In genomic region chr10:14574291-14574690, GRCh38 we compare ENCODE assay signal across 19 cellular contexts.
DNase-seq lines count a peak whose midpoint lies in the region; ATAC-seq and TF ChIP-seq lines count a peak whose summit lies in the region.
"Had no signal": no experiment of that assay in that cellular context is flagged by ENCODE, and none has a peak within 500 bp of the region (broad histone marks: within the 10 kb centered on the region; RNA-seq: fewer than 3 reads in every experiment).

No MANE protein-coding gene starts in this region.

- H4K91ac ChIP-seq in H9 (ENCODE audit: insufficient read length, low read depth, low read length) = no peak overlapping the region

- H3K14ac ChIP-seq in H9 (ENCODE audit: insufficient read depth, low read length) = no peak overlapping the region

- H3K4me2 ChIP-seq in H9 (ENCODE audit: insufficient read depth, insufficient read length, low read length) = no peak overlapping the region

- no peak overlapping the region for H3K4ac ChIP-seq in H9 (ENCODE audit: low read depth, low read length)

- no peaks in the 10 kb centered on the region for H3K23me2 ChIP-seq in H9 (ENCODE audit: insufficient read length, low read depth, low read length, poor library complexity, severe bottlenecking)

- H3K79me1 ChIP-seq in H9 (ENCODE audit: insufficient read depth, low read depth, low read length, poor library complexity, severe bottlenecking) = peaks cover 3% of the 10 kb centered on the region

- H3K9me3 ChIP-seq in H9 (ENCODE audit: control insufficient read depth, low read depth, low read length) = no peaks in the 10 kb centered on the region
- H3K9me3 ChIP-seq: ascending aorta, left lung, MG63, Peyer's patch, right atrium auricular region, upper lobe of right lung had no signal

- peak overlapping the region in 1 of 3 experiments; percentile 87; a peak in 3 of 7 replicates for H3K27ac Mint-ChIP-seq in H9
- peak overlapping the region; percentile 10 for H3K27ac Mint-ChIP-seq in activated naive CD8-positive, alpha-beta T cell treated with anti-CD3 and anti-CD28 coated beads for 36 hours
- peak overlapping the region; percentile 62 for H3K27ac Mint-ChIP-seq in memory B cell

- H3K4me3 ChIP-seq in coronary artery = no peak overlapping the region
- H3K4me3 ChIP-seq: ascending aorta, left lung, MG63, Peyer's patch, right atrium auricular region, upper lobe of right lung had no signal

- H2AFZ ChIP-seq in H9 (ENCODE audit: low read length) = no peak overlapping the region

- no peak overlapping the region for H2AK5ac ChIP-seq in H9 (ENCODE audit: insufficient read length, low read length)

- H3K27me3 ChIP-seq in H9 (ENCODE audit: insufficient read depth, low read length) = no peaks in the 10 kb centered on the region
- H3K27me3 ChIP-seq: ascending aorta, left lung, MG63, Peyer's patch, right atrium auricular region, upper lobe of right lung had no signal

- no peak overlapping the region for H3K23ac ChIP-seq in H9 (ENCODE audit: insufficient read length, low read depth, low read length)

- no peaks in the 10 kb centered on the region for H3K27me3 Mint-ChIP-seq in H9 (ENCODE audit: low read depth)
- H3K27me3 Mint-ChIP-seq in activated naive CD8-positive, alpha-beta T cell treated with anti-CD3 and anti-CD28 coated beads for 36 hours = no peaks in the 10 kb centered on the region
- no peaks in the 10 kb centered on the region for H3K27me3 Mint-ChIP-seq in memory B cell

- H3K36me3 Mint-ChIP-seq in H9 (ENCODE audit: insufficient read depth in 1 of 3, low read depth in 3 of 3) = peaks cover 0 to 8% (median 5%) of the 10 kb centered on the region in 3 experiments; a peak in 4 of 7 replicates
- peaks cover 69% of the 10 kb centered on the region for H3K36me3 Mint-ChIP-seq in activated naive CD8-positive, alpha-beta T cell treated with anti-CD3 and anti-CD28 coated beads for 36 hours
- peaks cover 17% of the 10 kb centered on the region for H3K36me3 Mint-ChIP-seq in memory B cell

- no peak overlapping the region for H2BK5ac ChIP-seq in H9 (ENCODE audit: insufficient read length, low read length)

- peaks cover 8% of the 10 kb centered on the region; the same call in 1 of the 2 replicates for H3K79me2 ChIP-seq in H9 (ENCODE audit: insufficient read depth, low read length)

- H3K9me3 Mint-ChIP-seq in H9 = peaks cover 0 to 3% of the 10 kb centered on the region in 2 experiments; a peak in 2 of 5 replicates
- H3K9me3 Mint-ChIP-seq in activated naive CD8-positive, alpha-beta T cell treated with anti-CD3 and anti-CD28 coated beads for 36 hours = peaks cover 2% of the 10 kb centered on the region
- H3K9me3 Mint-ChIP-seq in memory B cell = peaks cover 1% of the 10 kb centered on the region
- H3K9me3 Mint-ChIP-seq: neural crest cell had no signal

- H3T11ph ChIP-seq in H9 (ENCODE audit: low read length) = no peak overlapping the region

- TF ChIP-seq CTCF in H9 (conservative IDR thresholded peaks at IDR 0.05) (no peak), coronary artery (IDR thresholded peaks at IDR 0.05) (no peak)

- H2BK12ac ChIP-seq in H9 (ENCODE audit: insufficient read length, low read depth, low read length) = no peak overlapping the region

- H3K27ac ChIP-seq in H9 (ENCODE audit: insufficient read length, low read depth, low read length) (no peak overlapping the region), coronary artery (no peak overlapping the region)
- H3K27ac ChIP-seq: ascending aorta, right atrium auricular region, upper lobe of right lung had no signal

- H2BK15ac ChIP-seq in H9 (ENCODE audit: low read depth, low read length) = no peak overlapping the region

- H3K56ac ChIP-seq in H9 (ENCODE audit: insufficient read length, low read depth, low read length) = no peak overlapping the region

- ATAC-seq in memory B cell (ENCODE audit: low read depth) = no peak
- ATAC-seq: left lung, upper lobe of right lung had no signal

- H3K4me1 ChIP-seq in H9 (ENCODE audit: insufficient read depth, low read length) = peaks cover 6% of the 10 kb centered on the region; the same call in 1 of the 2 replicates
- H3K4me1 ChIP-seq: right atrium auricular region had no signal

- DNase-seq in Ammon's horn (ENCODE audit: low spot score) (peak; percentile 67), H9 (peak; percentile 8), memory B cell (ENCODE audit: low spot score in 2 of 2) (no peak), NCI-H446 (lab: John Stamatoyannopoulos, UW) (no peak), coronary artery (ENCODE audit: low spot score) (no peak), AML-193 (lab: John Stamatoyannopoulos, UW) (no peak), DMS114 treated with DMSO at 0.1 percent for 48 hours (lab: John Stamatoyannopoulos, UW; ENCODE audit: unreplicated experiment) (no peak)
- DNase-seq in activated naive CD8-positive, alpha-beta T cell treated with anti-CD3 and anti-CD28 coated beads for 36 hours = no peak
- DNase-seq: activated CD4-positive, alpha-beta T cell treated with anti-CD3 and anti-CD28 coated beads for 4 hours; left lung; MG63; NCI-H187; NCI-H510A treated with DMSO at 0.1 percent for 48 hours; Peyer's patch; stimulated activated CD4-positive, alpha-beta T cell treated with anti-CD3 and anti-CD28 coated beads, Interleukin-2, amount 100 ng/mL, for 48 hours; upper lobe of right lung had no signal

- H3K18ac ChIP-seq in H9 (ENCODE audit: insufficient read length, low read depth, low read length) = no peak overlapping the region

- no peak overlapping the region for H2BK20ac ChIP-seq in H9 (ENCODE audit: low read depth, low read length, poor library complexity, severe bottlenecking)

- no peaks in the 10 kb centered on the region for H4K20me1 ChIP-seq in H9 (ENCODE audit: control insufficient read depth, insufficient read depth, insufficient read length)

- H3K4me3 Mint-ChIP-seq in H9 = no peak overlapping the region
- no peak overlapping the region for H3K4me3 Mint-ChIP-seq in activated naive CD8-positive, alpha-beta T cell treated with anti-CD3 and anti-CD28 coated beads for 36 hours
- H3K4me3 Mint-ChIP-seq in memory B cell = no peak overlapping the region
- H3K4me3 Mint-ChIP-seq: neural crest cell had no signal

- H3K4me1 Mint-ChIP-seq in H9 (peaks cover 36 to 37% of the 10 kb centered on the region in 2 experiments), memory B cell (peaks cover 50% of the 10 kb centered on the region)
- peaks cover 73% of the 10 kb centered on the region for H3K4me1 Mint-ChIP-seq in activated naive CD8-positive, alpha-beta T cell treated with anti-CD3 and anti-CD28 coated beads for 36 hours

- WGBS in H9 (ENCODE audit: extremely low coverage, insufficient read length, low lambda C conversion rate) = no CpG with 5 or more reads among the region's 3 CpGs

- no peak overlapping the region for H3K9ac ChIP-seq in H9 (ENCODE audit: extremely low read depth, insufficient read length, low read length)

- H4K5ac ChIP-seq in H9 (ENCODE audit: insufficient read length, low read depth, low read length) = no peak overlapping the region

- no peak overlapping the region for H4K8ac ChIP-seq in H9 (replicated peaks; ENCODE audit: insufficient read length, low read depth, low read length)

- no peak overlapping the region for H2BK120ac ChIP-seq in H9 (ENCODE audit: low read depth, low read length, poor library complexity, severe bottlenecking)

Comparison
In these comparisons a context has a peak if more than half of its experiments do, and no peak if none do; other contexts are left out.
1. DNase-seq: peak in Ammon's horn (single experiment) and H9 (single experiment); none in activated naive CD8-positive, alpha-beta T cell treated with anti-CD3 and anti-CD28 coated beads for 36 hours (single experiment), memory B cell (0 of 2), NCI-H446 (0 of 2), coronary artery (single experiment), AML-193 (0 of 2) and DMS114 treated with DMSO at 0.1 percent for 48 hours (single experiment).